ENCODE assay signal across 17 cellular contexts in genomic region chr9:82153032-82153431, GRCh38.
"Had no signal": no experiment of that assay in that cellular context is flagged by ENCODE, and none has a peak within 500 bp of the region (broad histone marks: within the 10 kb centered on the region; RNA-seq: fewer than 3 reads in every experiment).

No MANE protein-coding gene starts in this region.

- H3K27ac ChIP-seq: ascending aorta, neutrophil, parathyroid adenoma, sigmoid colon, thoracic aorta, upper lobe of right lung, VCaP had no signal

- H3K9me3 ChIP-seq: ascending aorta, neutrophil, sigmoid colon, thoracic aorta, upper lobe of right lung had no signal

- DNase-seq: activated CD4-positive, alpha-beta T cell treated with anti-CD3 and anti-CD28 coated beads for 1 hour; activated CD4-positive, alpha-beta T cell treated with anti-CD3 and anti-CD28 coated beads, Interleukin-2, amount 50 U/mL, for 48 hours; activated CD8-positive, alpha-beta memory T cell treated with anti-CD3 and anti-CD28 coated beads, Interleukin-2, amount 10 ng/mL, durations not matched to agents 7 days and 5 days; activated naive CD4-positive, alpha-beta T cell treated with anti-CD3 and anti-CD28 coated beads for 36 hours; activated T-cell treated with anti-CD3 and anti-CD28 coated beads, Interleukin-2, amount 50 U/mL, for 1 hour; head of caudate nucleus; immature natural killer cell; mesenchymal stem cell; natural killer cell; sigmoid colon; stimulated activated CD4-positive, alpha-beta T cell treated with anti-CD3 and anti-CD28 coated beads, Interleukin-1b, Interleukin-23, amount 100 ng/mL, for 48 hours; upper lobe of right lung had no signal

- H3K36me3 ChIP-seq: ascending aorta, neutrophil, sigmoid colon, thoracic aorta, upper lobe of right lung had no signal

- H2AFZ ChIP-seq: parathyroid adenoma had no signal

- ATAC-seq: activated CD8-positive, alpha-beta memory T cell treated with anti-CD3 and anti-CD28 coated beads, Interleukin-2, amount 10 ng/mL, durations not matched to agents 7 days and 5 days; natural killer cell; upper lobe of right lung had no signal

- H3K79me2 ChIP-seq: parathyroid adenoma had no signal

- H3K4me1 ChIP-seq: ascending aorta, parathyroid adenoma, sigmoid colon, upper lobe of right lung had no signal

- H3K4me3 ChIP-seq: ascending aorta, sigmoid colon, thoracic aorta, upper lobe of right lung had no signal

- H3K27me3 ChIP-seq: ascending aorta, neutrophil, sigmoid colon, upper lobe of right lung had no signal

- H3K9ac ChIP-seq: parathyroid adenoma had no signal
